Comparison of ENCODE assay signal across 10 cellular contexts in the genomic region with DNA sequence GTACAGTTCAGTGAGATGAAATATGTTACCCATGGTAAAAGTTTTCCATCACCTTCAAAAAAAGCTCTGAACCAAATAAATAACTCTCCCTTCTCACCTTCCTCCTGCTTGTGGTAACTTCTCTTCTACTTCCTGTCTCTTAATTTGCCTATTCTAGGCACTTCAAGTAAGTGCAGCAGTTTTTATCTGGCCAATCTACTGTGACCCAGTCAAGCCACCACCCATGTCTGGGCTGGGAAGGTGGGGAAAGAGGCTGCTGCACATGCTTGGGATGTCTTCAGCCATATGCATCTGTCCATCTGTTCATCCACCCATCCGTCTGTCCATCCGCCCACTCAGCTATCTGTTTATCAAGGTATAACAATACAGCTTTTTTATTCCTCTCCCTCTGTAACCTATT. TPM values are rescaled to one million over a fixed set of nuclear protein-coding genes. Genes with fewer than 3 reads are reported as not detected.
DNase-seq lines count a peak whose midpoint lies in the region; ATAC-seq and TF ChIP-seq lines count a peak whose summit lies in the region.
"Had no signal": no experiment of that assay in that cellular context is flagged by ENCODE, and none has a peak within 500 bp of the region (broad histone marks: within the 10 kb centered on the region; RNA-seq: fewer than 3 reads in every experiment).

No MANE protein-coding gene starts in this region.

- H3K36me3 Mint-ChIP-seq in naive thymus-derived CD4-positive, alpha-beta T cell: peaks cover 0 to 5% (median 0%) of the 10 kb centered on the region in 5 donors
- H3K36me3 Mint-ChIP-seq in CD8-positive, alpha-beta memory T cell: no peaks in the 10 kb centered on the region

- peaks cover 3 to 17% (median 4%) of the 10 kb centered on the region in 5 donors for H3K27me3 Mint-ChIP-seq in naive thymus-derived CD4-positive, alpha-beta T cell
- H3K27me3 Mint-ChIP-seq in CD8-positive, alpha-beta memory T cell: peaks cover 9 to 14% of the 10 kb centered on the region in 2 donors

- no peaks in the 10 kb centered on the region for H3K9me3 Mint-ChIP-seq in naive thymus-derived CD4-positive, alpha-beta T cell
- H3K9me3 Mint-ChIP-seq in CD8-positive, alpha-beta memory T cell: no peaks in the 10 kb centered on the region

- H3K27ac Mint-ChIP-seq in naive thymus-derived CD4-positive, alpha-beta T cell: peak overlapping the region in 1 of 9 donors; percentile 33
- H3K27ac Mint-ChIP-seq in CD8-positive, alpha-beta memory T cell: peak overlapping the region in 4 of 8 donors; percentile 12 to 88 (median 47)
- H3K27ac Mint-ChIP-seq: activated CD8-positive, alpha-beta T cell treated with anti-CD3 and anti-CD28 coated beads, Interleukin-2, amount 10 ng/mL, durations not matched to agents 7 days and 5 days had no signal

- no peak overlapping the region for H3K4me3 Mint-ChIP-seq in naive thymus-derived CD4-positive, alpha-beta T cell
- no peak overlapping the region for H3K4me3 Mint-ChIP-seq in CD8-positive, alpha-beta memory T cell
- H3K4me3 Mint-ChIP-seq: activated CD8-positive, alpha-beta T cell treated with anti-CD3 and anti-CD28 coated beads, Interleukin-2, amount 10 ng/mL, durations not matched to agents 7 days and 5 days had no signal

- peak overlapping the region; percentile 6; the same call in 1 of the 2 replicates for H3K27ac ChIP-seq in HUES64 (ENCODE audit: low read depth, low read length)
- no peak overlapping the region for H3K27ac ChIP-seq in naive thymus-derived CD4-positive, alpha-beta T cell (ENCODE audit: low read depth, low read length)
- H3K27ac ChIP-seq in CD8-positive, alpha-beta memory T cell (ENCODE audit: low read depth, low read length): no peak overlapping the region

- H3K4me1 Mint-ChIP-seq in naive thymus-derived CD4-positive, alpha-beta T cell: peaks cover 10 to 21% (median 14%) of the 10 kb centered on the region in 7 donors
- H3K4me1 Mint-ChIP-seq in CD8-positive, alpha-beta memory T cell: peaks cover 10 to 25% (median 12%) of the 10 kb centered on the region in 3 donors

- WGBS in HUES64: 89% methylated on average over 2 of the region's 2 CpGs

- H3K4me1 ChIP-seq in HUES64 (ENCODE audit: insufficient read depth, low read length): peaks cover 38% of the 10 kb centered on the region
- H3K4me1 ChIP-seq in naive thymus-derived CD4-positive, alpha-beta T cell (ENCODE audit: control insufficient read depth in 2 of 2, insufficient read depth in 2 of 2, low read length in 2 of 2): peaks cover 0 to 3% of the 10 kb centered on the region in 2 donors
- H3K4me1 ChIP-seq in CD8-positive, alpha-beta memory T cell (ENCODE audit: insufficient read depth, low read length): no peaks in the 10 kb centered on the region

- no peaks in the 10 kb centered on the region for H3K9me3 ChIP-seq in HUES64 (ENCODE audit: insufficient read depth, low read depth, low read length)
- H3K9me3 ChIP-seq in naive thymus-derived CD4-positive, alpha-beta T cell (ENCODE audit: control insufficient read depth in 2 of 3, low read length in 3 of 3): no peaks in the 10 kb centered on the region
- no peaks in the 10 kb centered on the region for H3K9me3 ChIP-seq in CD8-positive, alpha-beta memory T cell (ENCODE audit: low read length)

- TF ChIP-seq CTCF in foreskin fibroblast (IDR thresholded peaks at IDR 0.05; ENCODE audit: low read depth, low read length): no peak

- ATAC-seq in GM18502 (IDR thresholded peaks at IDR 0.05; ENCODE audit: poor library complexity, unreplicated experiment): peak; percentile 92
- peak; percentile 87 for ATAC-seq in GM21576 (IDR thresholded peaks at IDR 0.05; ENCODE audit: unreplicated experiment)
- ATAC-seq in naive thymus-derived CD4-positive, alpha-beta T cell: peak; percentile 36
- ATAC-seq: activated CD8-positive, alpha-beta T cell treated with anti-CD3 and anti-CD28 coated beads, Interleukin-2, amount 10 ng/mL, durations not matched to agents 7 days and 5 days; left lobe of liver had no signal

- POLR2A ChIA-PET in naive thymus-derived CD4-positive, alpha-beta T cell (lab: Charles Lee): no interaction called here
- POLR2A ChIA-PET in CD8-positive, alpha-beta memory T cell (lab: Charles Lee): no interaction called here

- H3K9ac ChIP-seq in HUES64 (ENCODE audit: low read depth, low read length): no peak overlapping the region

- H3K36me3 ChIP-seq in HUES64 (ENCODE audit: insufficient read depth, low read length): peaks cover 77% of the 10 kb centered on the region
- no peaks in the 10 kb centered on the region for H3K36me3 ChIP-seq in naive thymus-derived CD4-positive, alpha-beta T cell (ENCODE audit: control insufficient read depth in 2 of 3, insufficient read depth in 3 of 3, low read length in 3 of 3)
- no peaks in the 10 kb centered on the region for H3K36me3 ChIP-seq in CD8-positive, alpha-beta memory T cell (ENCODE audit: insufficient read depth, low read length)

- no peaks in the 10 kb centered on the region for H3K27me3 ChIP-seq in HUES64 (ENCODE audit: insufficient read depth, low read length)
- no peaks in the 10 kb centered on the region for H3K27me3 ChIP-seq in naive thymus-derived CD4-positive, alpha-beta T cell (ENCODE audit: control insufficient read depth in 2 of 2, insufficient read depth in 2 of 2, low read length in 2 of 2)
- no peaks in the 10 kb centered on the region for H3K27me3 ChIP-seq in CD8-positive, alpha-beta memory T cell (ENCODE audit: insufficient read depth, low read length, poor library complexity, severe bottlenecking)

- CTCF ChIA-PET in naive thymus-derived CD4-positive, alpha-beta T cell (lab: Charles Lee): no interaction called here
- CTCF ChIA-PET in CD8-positive, alpha-beta memory T cell (lab: Charles Lee): no interaction called here

- DNase-seq in naive thymus-derived CD4-positive, alpha-beta T cell: no peak
- DNase-seq in NCI-H2196 treated with DMSO at 0.1 percent for 48 hours (lab: John Stamatoyannopoulos, UW; ENCODE audit: unreplicated experiment): no peak
- DNase-seq in cerebellar cortex (ENCODE audit: low spot score): no peak
- no peak for DNase-seq in CD8-positive, alpha-beta memory T cell
- DNase-seq in foreskin fibroblast: no peak
- DNase-seq: activated CD8-positive, alpha-beta T cell treated with anti-CD3 and anti-CD28 coated beads, Interleukin-2, amount 10 ng/mL, durations not matched to agents 7 days and 5 days had no signal

- intact Hi-C loops in naive thymus-derived CD4-positive, alpha-beta T cell (cut with micrococcal nuclease): no loop called here

- H3K4me3 ChIP-seq in HUES64 (ENCODE audit: low read length) (no peak overlapping the region), foreskin fibroblast (ENCODE audit: low read depth in 1 of 2, low read length in 2 of 2) (no peak overlapping the region)
- H3K4me3 ChIP-seq in naive thymus-derived CD4-positive, alpha-beta T cell (ENCODE audit: low read length): no peak overlapping the region
- H3K4me3 ChIP-seq in CD8-positive, alpha-beta memory T cell (ENCODE audit: low read length): no peak overlapping the region

RNA-seq across cellular contexts. Expression of a gene that starts 31.6 kb away (rescaled TPM):
- polyA plus RNA-seq in HUES64 (2013, experiment 1 of 2): 106 TPM
- 100 TPM for polyA plus RNA-seq in HUES64 (2013, experiment 2 of 2)
- total RNA-seq in naive thymus-derived CD4-positive, alpha-beta T cell: 10 to 100 TPM in 4 of 5 experiments, under 1 TPM in 1; 0.89 to 15.7 (median 14.3) TPM
- under 1 TPM in 1 of 2 donors, not detected in 1; 0.28 TPM for polyA plus RNA-seq in naive thymus-derived CD4-positive, alpha-beta T cell
- 1 to 10 TPM; 6.1 to 6.3 TPM for total RNA-seq in CD8-positive, alpha-beta memory T cell
- 0.70 TPM for polyA plus RNA-seq in CD8-positive, alpha-beta memory T cell

Comparison
In these comparisons a context has a peak if more than half of its experiments do, and no peak if none do; other contexts are left out.
1. ATAC-seq: peak in every context shown above with its lines; median percentile 92 in GM18502; 87 in GM21576; 36 in naive thymus-derived CD4-positive, alpha-beta T cell.